8 cellular contexts compared by ENCODE assay signal in the genomic region with DNA sequence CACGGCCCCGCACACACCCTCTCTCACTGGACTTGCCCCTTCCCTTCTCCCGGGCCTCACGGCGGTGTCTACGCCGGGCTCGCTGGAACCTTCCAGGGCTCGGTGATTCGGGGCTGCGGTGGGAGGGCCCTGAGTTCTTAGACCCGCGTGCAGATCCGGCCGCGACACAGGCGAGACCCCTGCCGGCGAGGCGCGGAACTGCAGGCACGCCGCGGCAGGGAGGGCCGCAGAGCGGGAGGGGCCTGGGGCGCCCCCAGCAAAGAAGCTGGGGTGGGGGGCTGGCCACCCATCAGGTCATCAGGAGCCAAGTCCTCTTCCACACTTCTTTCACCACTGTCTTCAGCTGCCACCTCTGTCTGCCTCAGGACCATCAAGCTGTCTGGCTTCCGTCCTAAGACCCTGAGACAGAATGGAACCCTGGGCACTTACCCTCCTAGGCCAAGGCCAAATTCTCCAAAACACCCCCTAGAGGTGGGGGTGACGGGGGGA.
DNase-seq lines count a peak whose midpoint lies in the region; ATAC-seq and TF ChIP-seq lines count a peak whose summit lies in the region.

No MANE protein-coding gene starts in this region.

- peak overlapping the region; percentile 43 for H3K4me3 Mint-ChIP-seq in natural killer cell
- H3K4me3 Mint-ChIP-seq in stimulated activated naive B cell treated with anti-CD40 and anti-IgM and Interleukin-4, amounts not matched to agents 10 μg/mL and 1 μg/mL and 100 μg/mL, for 72 hours: peak overlapping the region; percentile 67 to 75

- no peaks in the 10 kb centered on the region for H3K27me3 Mint-ChIP-seq in natural killer cell (ENCODE audit: low read depth in 2 of 2)
- no peaks in the 10 kb centered on the region for H3K27me3 Mint-ChIP-seq in stimulated activated naive B cell treated with anti-CD40 and anti-IgM and Interleukin-4, amounts not matched to agents 10 μg/mL and 1 μg/mL and 100 μg/mL, for 72 hours

- H3K4me3 ChIP-seq in NT2/D1 (ENCODE audit: insufficient read length, low read depth) (no peak overlapping the region), epithelial cell of proximal tubule (ENCODE audit: low read depth, low read length) (peak overlapping the region; percentile 30)

- H3K36me3 Mint-ChIP-seq in natural killer cell: no peaks in the 10 kb centered on the region
- peaks cover 0 to 9% of the 10 kb centered on the region in 2 donors for H3K36me3 Mint-ChIP-seq in stimulated activated naive B cell treated with anti-CD40 and anti-IgM and Interleukin-4, amounts not matched to agents 10 μg/mL and 1 μg/mL and 100 μg/mL, for 72 hours

- peak overlapping the region; percentile 17 for H3K9ac ChIP-seq in NT2/D1 (ENCODE audit: insufficient read length, low read depth)

- TF ChIP-seq CTCF in epithelial cell of proximal tubule (conservative IDR thresholded peaks at IDR 0.05; ENCODE audit: low read depth, low read length): peak; percentile 81
- TF ChIP-seq CTCF in natural killer cell (IDR thresholded peaks at IDR 0.05): peak; percentile 99

- no peaks in the 10 kb centered on the region for H3K9me3 Mint-ChIP-seq in natural killer cell
- no peaks in the 10 kb centered on the region for H3K9me3 Mint-ChIP-seq in stimulated activated naive B cell treated with anti-CD40 and anti-IgM and Interleukin-4, amounts not matched to agents 10 μg/mL and 1 μg/mL and 100 μg/mL, for 72 hours

- H3K9me3 ChIP-seq in NT2/D1 (ENCODE audit: insufficient read depth, low read length): no peaks in the 10 kb centered on the region

- H3K27ac Mint-ChIP-seq in natural killer cell: peak overlapping the region in 1 of 2 donors; percentile 55
- peak overlapping the region; percentile 20 for H3K27ac Mint-ChIP-seq in stimulated activated naive B cell treated with anti-CD40 and anti-IgM and Interleukin-4, amounts not matched to agents 10 μg/mL and 1 μg/mL and 100 μg/mL, for 72 hours

- ATAC-seq in HG03196 (IDR thresholded peaks at IDR 0.05; ENCODE audit: unreplicated experiment) (peak; percentile 58), natural killer cell (peak; percentile 89 to 99 (median 98))
- peak; percentile 94 to 96 for ATAC-seq in stimulated activated naive B cell treated with anti-CD40 and anti-IgM and Interleukin-4, amounts not matched to agents 10 μg/mL and 1 μg/mL and 100 μg/mL, for 72 hours (replicated peaks)

- peak; percentile 65 for DNase-seq in NCI-H2107 (lab: John Stamatoyannopoulos, UW)
- DNase-seq in NCI-H2107 treated with DMSO at 0.1 percent for 48 hours (lab: John Stamatoyannopoulos, UW; ENCODE audit: unreplicated experiment): no peak
- no peak for DNase-seq in NT2/D1 (ENCODE audit: low read depth, low spot score)
- DNase-seq in activated T-cell treated with anti-CD3 and anti-CD28 coated beads for 4 hours: peak; percentile 59
- DNase-seq in epithelial cell of proximal tubule (ENCODE audit: low read depth): no peak
- DNase-seq in natural killer cell: peak; percentile 74
- peak; percentile 59 for DNase-seq in stimulated activated naive B cell treated with anti-CD40 and anti-IgM and Interleukin-4, amounts not matched to agents 10 μg/mL and 1 μg/mL and 100 μg/mL, for 72 hours

- H3K4me1 ChIP-seq in NT2/D1 (ENCODE audit: insufficient read depth, insufficient read length): peaks cover 4% of the 10 kb centered on the region

- H3K27me3 ChIP-seq in NT2/D1 (ENCODE audit: insufficient read depth, insufficient read length): no peaks in the 10 kb centered on the region

- peaks cover 20% of the 10 kb centered on the region for H3K36me3 ChIP-seq in NT2/D1 (ENCODE audit: insufficient read depth, insufficient read length, low read length)

- intact Hi-C loops in natural killer cell (cut with micrococcal nuclease): loop anchor here (1.0 kb wide), 3 partner anchors 153 to 435 kb away; no protein-coding TSS in a partner anchor

- H3K4me1 Mint-ChIP-seq in natural killer cell: peaks cover 12 to 15% of the 10 kb centered on the region in 2 donors
- H3K4me1 Mint-ChIP-seq in stimulated activated naive B cell treated with anti-CD40 and anti-IgM and Interleukin-4, amounts not matched to agents 10 μg/mL and 1 μg/mL and 100 μg/mL, for 72 hours: peaks cover 24 to 36% of the 10 kb centered on the region in 2 donors

Comparison
In these comparisons a context has a peak if more than half of its experiments do, and no peak if none do; other contexts are left out.
1. DNase-seq: peak in NCI-H2107 (single experiment), activated T-cell treated with anti-CD3 and anti-CD28 coated beads for 4 hours (single experiment), natural killer cell (single experiment) and stimulated activated naive B cell treated with anti-CD40 and anti-IgM and Interleukin-4, amounts not matched to agents 10 μg/mL and 1 μg/mL and 100 μg/mL, for 72 hours (single experiment); none in NCI-H2107 treated with DMSO at 0.1 percent for 48 hours (single experiment), NT2/D1 (single experiment) and epithelial cell of proximal tubule (single experiment).
2. Peak in every context shown above with its lines, with median percentiles within 50 percentile points of each other: ATAC-seq.